ENCODE assay signal across 12 cellular contexts in genomic region chr7:74182453-74183090, GRCh38. TPM values are rescaled to one million over a fixed set of nuclear protein-coding genes. Genes with fewer than 3 reads are reported as not detected.
A peak's percentile ranks its signal among the peaks of the same experiment; 100 is the strongest.
DNase-seq lines count a peak whose midpoint lies in the region; ATAC-seq and TF ChIP-seq lines count a peak whose summit lies in the region.
"Had no signal": no experiment of that assay in that cellular context is flagged by ENCODE, and none has a peak within 500 bp of the region (broad histone marks: within the 10 kb centered on the region; RNA-seq: fewer than 3 reads in every experiment).

No MANE protein-coding gene starts in this region.

- H3K36me3 ChIP-seq in transverse colon: no peaks in the 10 kb centered on the region

- intact Hi-C loops in activated T-helper 2 cell treated with anti-CD3 and anti-CD28 coated beads, Interferon-gamma antibody, Interleukin-2, Interleukin-4, amounts not matched to agents 10 μg/mL and 5 μg/mL and 100 μg/mL, durations not matched to agents 14 hours and 24 hours and 36 hours (cut with micrococcal nuclease): no loop called here
- intact Hi-C loops in transverse colon (cut with DNase I; ENCODE audit: low total_unique reads): no loop called here

- H3K9me3 ChIP-seq in transverse colon: no peaks in the 10 kb centered on the region

- H3K4me1 Mint-ChIP-seq in activated naive CD4-positive, alpha-beta T cell treated with anti-CD3 and anti-CD28 coated beads, Interleukin-2, amount 50 U/mL, for 24 hours: peaks cover 87% of the 10 kb centered on the region
- peaks cover 47% of the 10 kb centered on the region for H3K4me1 Mint-ChIP-seq in activated T-helper 2 cell treated with anti-CD3 and anti-CD28 coated beads, Interferon-gamma antibody, Interleukin-2, Interleukin-4, amounts not matched to agents 10 μg/mL and 5 μg/mL and 100 μg/mL, durations not matched to agents 14 hours and 24 hours and 36 hours (ENCODE audit: low read depth)
- H3K4me1 Mint-ChIP-seq in osteocyte (ENCODE audit: unreplicated experiment): peaks cover 55% of the 10 kb centered on the region

- no peak for TF ChIP-seq EP300 in transverse colon (IDR thresholded peaks at IDR 0.05; ENCODE audit: low read depth)

- no peaks in the 10 kb centered on the region for H3K9me3 Mint-ChIP-seq in activated naive CD4-positive, alpha-beta T cell treated with anti-CD3 and anti-CD28 coated beads, Interleukin-2, amount 50 U/mL, for 24 hours
- H3K9me3 Mint-ChIP-seq in activated T-helper 2 cell treated with anti-CD3 and anti-CD28 coated beads, Interferon-gamma antibody, Interleukin-2, Interleukin-4, amounts not matched to agents 10 μg/mL and 5 μg/mL and 100 μg/mL, durations not matched to agents 14 hours and 24 hours and 36 hours: no peaks in the 10 kb centered on the region
- H3K9me3 Mint-ChIP-seq in osteocyte (ENCODE audit: unreplicated experiment): no peaks in the 10 kb centered on the region

- H3K27ac ChIP-seq in transverse colon: peak overlapping the region; percentile 19 to 63 (median 46)

- WGBS in transverse colon (ENCODE audit: low coverage in 1 of 2), 2 donors: 71 to 87% methylated on average over 3 to 6 of the region's 6 CpGs

- DNase-seq in activated naive CD4-positive, alpha-beta T cell (lab: John Stamatoyannopoulos, UW): no peak
- no peak for DNase-seq in activated T-helper 2 cell treated with anti-CD3 and anti-CD28 coated beads, Interferon-gamma antibody, Interleukin-2, Interleukin-4, amounts not matched to agents 10 μg/mL and 5 μg/mL and 100 μg/mL, durations not matched to agents 14 hours and 24 hours and 36 hours (ENCODE audit: low spot score)
- peak; percentile 51 for DNase-seq in left lobe of liver (ENCODE audit: low spot score)
- DNase-seq in transverse colon: no peak
- no peak for DNase-seq in osteocyte (ENCODE audit: extremely low spot score, unreplicated experiment)
- DNase-seq in NAMALWA (ENCODE audit: low spot score): no peak
- DNase-seq: NCI-H1105 treated with DMSO at 0.1 percent for 48 hours; stimulated activated CD4-positive, alpha-beta T cell treated with anti-CD3 and anti-CD28 coated beads, Interleukin-12 subunit alpha, Interleukin-12 subunit beta, amount 100 ng/mL, for 4 hours; stimulated activated naive CD4-positive, alpha-beta T cell treated with Interleukin-2 at 50 U/mL for 16 hours had no signal

- H3K4me3 Mint-ChIP-seq in activated naive CD4-positive, alpha-beta T cell treated with anti-CD3 and anti-CD28 coated beads, Interleukin-2, amount 50 U/mL, for 24 hours: peak overlapping the region; percentile 58
- H3K4me3 Mint-ChIP-seq in activated T-helper 2 cell treated with anti-CD3 and anti-CD28 coated beads, Interferon-gamma antibody, Interleukin-2, Interleukin-4, amounts not matched to agents 10 μg/mL and 5 μg/mL and 100 μg/mL, durations not matched to agents 14 hours and 24 hours and 36 hours (ENCODE audit: low read depth): no peak overlapping the region
- H3K4me3 Mint-ChIP-seq in osteocyte (ENCODE audit: unreplicated experiment): no peak overlapping the region

- in situ Hi-C loops in transverse colon (cut with MboI; ENCODE audit: low pct_ligation_motif_present in 1 of 4, low pct_unique_long_range_greater_than_20kb in 1 of 4, low sequenced_read_pairs in 3 of 4): loop anchor here in 3 of 4 donors (10.0 to 25.0 kb wide), 3 partner anchors 95 to 120 kb away; partner anchors contain the start of gene LIMK1 (in 1 of the 3)

- no peaks in the 10 kb centered on the region for H3K27me3 Mint-ChIP-seq in activated naive CD4-positive, alpha-beta T cell treated with anti-CD3 and anti-CD28 coated beads, Interleukin-2, amount 50 U/mL, for 24 hours
- no peaks in the 10 kb centered on the region for H3K27me3 Mint-ChIP-seq in activated T-helper 2 cell treated with anti-CD3 and anti-CD28 coated beads, Interferon-gamma antibody, Interleukin-2, Interleukin-4, amounts not matched to agents 10 μg/mL and 5 μg/mL and 100 μg/mL, durations not matched to agents 14 hours and 24 hours and 36 hours (ENCODE audit: low read depth)
- no peaks in the 10 kb centered on the region for H3K27me3 Mint-ChIP-seq in osteocyte (ENCODE audit: unreplicated experiment)

- H3K27me3 ChIP-seq in transverse colon: no peaks in the 10 kb centered on the region

- H3K36me3 Mint-ChIP-seq in activated naive CD4-positive, alpha-beta T cell treated with anti-CD3 and anti-CD28 coated beads, Interleukin-2, amount 50 U/mL, for 24 hours: peaks cover 6% of the 10 kb centered on the region
- peaks cover 59% of the 10 kb centered on the region for H3K36me3 Mint-ChIP-seq in activated T-helper 2 cell treated with anti-CD3 and anti-CD28 coated beads, Interferon-gamma antibody, Interleukin-2, Interleukin-4, amounts not matched to agents 10 μg/mL and 5 μg/mL and 100 μg/mL, durations not matched to agents 14 hours and 24 hours and 36 hours (ENCODE audit: low read depth)
- peaks cover 13% of the 10 kb centered on the region for H3K36me3 Mint-ChIP-seq in osteocyte (ENCODE audit: unreplicated experiment)

- TF ChIP-seq POLR2A in transverse colon (IDR thresholded peaks at IDR 0.05): no peak

- H3K27ac Mint-ChIP-seq in activated naive CD4-positive, alpha-beta T cell treated with anti-CD3 and anti-CD28 coated beads, Interleukin-2, amount 50 U/mL, for 24 hours: peak overlapping the region; percentile 57
- H3K27ac Mint-ChIP-seq in activated T-helper 2 cell treated with anti-CD3 and anti-CD28 coated beads, Interferon-gamma antibody, Interleukin-2, Interleukin-4, amounts not matched to agents 10 μg/mL and 5 μg/mL and 100 μg/mL, durations not matched to agents 14 hours and 24 hours and 36 hours: peak overlapping the region; percentile 31
- no peak overlapping the region for H3K27ac Mint-ChIP-seq in osteocyte (ENCODE audit: unreplicated experiment)

- no peak overlapping the region for H3K4me3 ChIP-seq in transverse colon
- H3K4me3 ChIP-seq: lung had no signal

- H3K4me1 ChIP-seq in transverse colon: peaks cover 55 to 98% (median 77%) of the 10 kb centered on the region in 4 donors

- TF ChIP-seq CTCF in transverse colon (IDR thresholded peaks at IDR 0.05): no peak
- no peak for TF ChIP-seq CTCF in osteocyte (IDR thresholded peaks at IDR 0.05)

- ATAC-seq in left lobe of liver (peak; percentile 72), GM21786 (IDR thresholded peaks at IDR 0.05; ENCODE audit: unreplicated experiment) (no peak)

RNA-seq across cellular contexts. Expression of gene EIF4H, which starts 8.4 kb away (rescaled TPM):
- 367 and 372 TPM in 2 replicates for total RNA-seq in activated T-helper 2 cell treated with anti-CD3 and anti-CD28 coated beads, Interferon-gamma antibody, Interleukin-2, Interleukin-4, amounts not matched to agents 10 μg/mL and 5 μg/mL and 100 μg/mL, durations not matched to agents 14 hours and 24 hours and 36 hours
- total RNA-seq in left lobe of liver (125 TPM), transverse colon (100 to 1,000 TPM; 175 to 250 (median 213) TPM), osteocyte (205 and 208 TPM in 2 replicates)

RNA-seq across cellular contexts. Expression of gene LAT2, which starts 27.2 kb away (rescaled TPM):
- total RNA-seq in activated T-helper 2 cell treated with anti-CD3 and anti-CD28 coated beads, Interferon-gamma antibody, Interleukin-2, Interleukin-4, amounts not matched to agents 10 μg/mL and 5 μg/mL and 100 μg/mL, durations not matched to agents 14 hours and 24 hours and 36 hours: 20.2 and 22.2 TPM in 2 replicates
- total RNA-seq in left lobe of liver: 7.8 TPM
- 10 to 100 TPM in 1 of 4 donors, 1 to 10 TPM in 1, not detected in 2; 2.3 to 12.7 TPM for total RNA-seq in transverse colon
- 0.52 and 0.67 TPM in 2 replicates for total RNA-seq in osteocyte
